Comparison of ENCODE assay signal across 12 cellular contexts in the genomic region with DNA sequence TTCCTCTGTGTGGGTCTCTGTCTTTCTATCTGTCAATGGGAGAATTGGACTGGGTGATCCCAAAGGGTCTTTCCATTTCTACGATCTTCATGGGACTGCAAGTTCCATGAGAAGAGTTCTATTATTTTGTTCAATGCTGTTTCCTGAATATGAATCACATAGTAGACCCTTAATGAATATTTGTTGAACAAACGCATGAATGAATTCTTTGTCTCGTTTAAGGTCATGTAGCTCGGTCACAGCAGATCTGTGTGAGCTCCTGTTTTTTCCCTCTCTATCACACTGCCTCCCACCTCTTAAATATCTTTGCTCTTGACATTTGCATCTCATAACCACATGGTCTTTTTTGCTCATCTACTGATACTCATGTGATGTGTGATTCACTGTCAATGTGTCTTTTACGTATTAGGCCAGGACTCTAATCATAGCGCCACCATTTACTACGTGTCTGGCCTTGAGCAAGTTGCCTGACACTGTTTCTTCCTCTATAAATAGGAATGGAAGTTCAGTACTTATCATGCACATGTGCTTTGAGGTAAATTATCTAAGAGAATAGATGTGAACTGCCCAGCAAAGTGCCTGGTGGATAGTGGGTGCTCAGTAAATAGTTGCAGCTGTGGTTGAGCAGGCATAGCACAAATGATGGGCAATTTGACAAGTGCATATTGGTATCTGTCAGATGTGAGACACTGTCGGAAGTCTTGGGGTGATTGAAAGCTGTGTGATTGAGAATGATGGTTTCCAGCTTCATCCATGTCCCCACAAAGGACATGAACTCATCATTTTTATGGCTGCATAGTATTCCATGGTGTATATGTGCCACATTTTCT. TPM values are rescaled to one million over a fixed set of nuclear protein-coding genes. Genes with fewer than 3 reads are reported as not detected.
A peak's percentile ranks its signal among the peaks of the same experiment; 100 is the strongest.
DNase-seq lines count a peak whose midpoint lies in the region; ATAC-seq, FAIRE-seq and TF ChIP-seq lines count a peak whose summit lies in the region.
"Had no signal": no experiment of that assay in that cellular context is flagged by ENCODE, and none has a peak within 500 bp of the region (broad histone marks: within the 10 kb centered on the region; RNA-seq: fewer than 3 reads in every experiment).

No MANE protein-coding gene starts in this region.

- peak; percentile 78 for ATAC-seq in HG02840 (IDR thresholded peaks at IDR 0.05; ENCODE audit: low FRiP score, unreplicated experiment)

- DNase-seq in GM12892 (ENCODE audit: insufficient read length) = no peak
- no peak for DNase-seq in GM19239 (ENCODE audit: insufficient read length, low spot score)
- DNase-seq in SK-MEL-5 (ENCODE audit: low read depth, low spot score) = peak; percentile 99
- no peak for DNase-seq in stimulated activated naive CD4-positive, alpha-beta T cell (lab: John Stamatoyannopoulos, UW)
- no peak for DNase-seq in NCI-H748 (lab: John Stamatoyannopoulos, UW; ENCODE audit: unreplicated experiment)
- DNase-seq in T-helper 9 cell = no peak
- no peak for DNase-seq in activated naive CD4-positive, alpha-beta T cell (lab: John Stamatoyannopoulos, UW)
- DNase-seq: CD4-positive, alpha-beta memory T cell; HFFc6; RPMI8226 had no signal

- TF ChIP-seq POLR2A in GM12892 (IDR thresholded peaks at IDR 0.05; ENCODE audit: low read depth, low read length) = peak; percentile 80

- in situ Hi-C loops in SK-MEL-5 (cut with HindIII; ENCODE audit: low pct_unique_long_range_greater_than_20kb, low sequenced_read_pairs) = no loop called here

- FAIRE-seq in GM12892 (lab: Jason Lieb, UNC) = peak; percentile 92
- FAIRE-seq in GM19239 (lab: Jason Lieb, UNC) = peak; percentile 80
- FAIRE-seq: colon had no signal

RNA-seq across cellular contexts. Expression of a gene that starts 37.5 kb away (rescaled TPM):
- polyA plus RNA-seq in GM12892 (2012; ENCODE audit: missing spikeins) = 184 TPM
- 238 and 294 TPM in 2 replicates for total RNA-seq in SK-MEL-5 (2014; rRNA removed; shearing (Covaris generic))
- polyA plus RNA-seq in SK-MEL-5 (2015; cell fraction: cytosol; rRNA removed) = 277 and 486 TPM in 2 replicates
- 132 and 221 TPM in 2 replicates for polyA plus RNA-seq in SK-MEL-5 (2015; cell fraction: nucleus; rRNA removed)

RNA-seq across cellular contexts. Expression of a gene that starts 40.3 kb away (rescaled TPM):
- 53.8 TPM for polyA plus RNA-seq in GM12892 (2012; ENCODE audit: missing spikeins)
- total RNA-seq in SK-MEL-5 (2014; rRNA removed; shearing (Covaris generic)) = 66.9 and 70.7 TPM in 2 replicates
- 59.7 and 70.1 TPM in 2 replicates for polyA plus RNA-seq in SK-MEL-5 (2015; cell fraction: cytosol; rRNA removed)
- polyA plus RNA-seq in SK-MEL-5 (2015; cell fraction: nucleus; rRNA removed) = 32.4 and 33.6 TPM in 2 replicates

RNA-seq across cellular contexts. Expression of a gene that starts 59.3 kb away (rescaled TPM):
- polyA plus RNA-seq in GM12892 (2012; ENCODE audit: missing spikeins) = 3.2 TPM
- 7.7 and 8.1 TPM in 2 replicates for total RNA-seq in SK-MEL-5 (2014; rRNA removed; shearing (Covaris generic))
- polyA plus RNA-seq in SK-MEL-5 (2015; cell fraction: cytosol; rRNA removed) = 2.9 and 5.1 TPM in 2 replicates
- polyA plus RNA-seq in SK-MEL-5 (2015; cell fraction: nucleus; rRNA removed) = 9.9 and 14.7 TPM in 2 replicates
